Comparison of ENCODE assay signal across 10 cellular contexts in genomic region chr13:66659291-66660012, GRCh38.
DNase-seq lines count a peak whose midpoint lies in the region; ATAC-seq, FAIRE-seq and TF ChIP-seq lines count a peak whose summit lies in the region.
"Had no signal": no experiment of that assay in that cellular context is flagged by ENCODE, and none has a peak within 500 bp of the region (broad histone marks: within the 10 kb centered on the region; RNA-seq: fewer than 3 reads in every experiment).

No MANE protein-coding gene starts in this region.

- intact Hi-C loops in dorsolateral prefrontal cortex (cut with DNase I) (no loop called here), mucosa of descending colon (cut with DNase I, micrococcal nuclease) (no loop called here), transverse colon (cut with DNase I; ENCODE audit: low total_unique reads) (no loop called here)

- no peak overlapping the region for H2BK15ac ChIP-seq in mesendoderm (replicated peaks; ENCODE audit: low read depth)

- H3K23ac ChIP-seq in mesendoderm (ENCODE audit: low read length): no peak overlapping the region

- H2AK5ac ChIP-seq in mesendoderm (ENCODE audit: low read length): no peak overlapping the region

- H4K8ac ChIP-seq in mesendoderm (ENCODE audit: low read depth, low read length): no peak overlapping the region

- no peaks in the 10 kb centered on the region for H3K79me1 ChIP-seq in mesendoderm (ENCODE audit: low read length)

- no peak overlapping the region for H2BK5ac ChIP-seq in mesendoderm (ENCODE audit: low read length)

- WGBS in mesendoderm (ENCODE audit: extremely low coverage, insufficient coverage, low lambda C conversion rate): no CpG with 5 or more reads among the region's 5 CpGs
- 66 to 77% methylated on average over 5 of the region's 5 CpGs for WGBS in transverse colon (ENCODE audit: low coverage in 1 of 2), 2 donors

- no peak for DNase-seq in D721Med (ENCODE audit: insufficient read length, low spot score)
- DNase-seq in dorsolateral prefrontal cortex: no peak
- DNase-seq in mucosa of descending colon: no peak
- DNase-seq in NCI-H146 treated with DMSO at 0.1 percent for 48 hours (lab: John Stamatoyannopoulos, UW; ENCODE audit: unreplicated experiment): no peak
- no peak for DNase-seq in mesendoderm
- DNase-seq in transverse colon: no peak
- DNase-seq: activated T-cell treated with anti-CD3 and anti-CD28 coated beads, Interleukin-2, amount 50 U/mL, for 24 hours; DMS153 had no signal

- TF ChIP-seq EP300 in transverse colon (IDR thresholded peaks at IDR 0.05; ENCODE audit: low read depth): no peak

- H3K27ac ChIP-seq in dorsolateral prefrontal cortex (peak overlapping the region in 54 of 59 donors; percentile 0 to 81 (median 48)), mesendoderm (ENCODE audit: low read depth, low read length) (no peak overlapping the region), transverse colon (no peak overlapping the region)

- TF ChIP-seq CTCF in D721Med (IDR thresholded peaks at IDR 0.05; ENCODE audit: insufficient read depth, missing control alignments) (no peak), dorsolateral prefrontal cortex (IDR thresholded peaks at IDR 0.05 in 54 of 56, conservative IDR thresholded peaks at IDR 0.05 in 2 of 56; ENCODE audit: low read depth in 1 of 56, partially characterized antibody in 56 of 56) (no peak), mucosa of descending colon (IDR thresholded peaks at IDR 0.05) (no peak), transverse colon (IDR thresholded peaks at IDR 0.05) (no peak)

- H3K9ac ChIP-seq in mesendoderm (ENCODE audit: low read length): no peak overlapping the region

- H2BK120ac ChIP-seq in mesendoderm (ENCODE audit: low read depth, low read length): no peak overlapping the region

- FAIRE-seq in D721Med (lab: Jason Lieb, UNC): peak; percentile 90

- no peak for TF ChIP-seq POLR2A in transverse colon (IDR thresholded peaks at IDR 0.05)

- ATAC-seq in GM21381 (IDR thresholded peaks at IDR 0.05; ENCODE audit: unreplicated experiment) (peak; percentile 45), HG03159 (IDR thresholded peaks at IDR 0.05; ENCODE audit: unreplicated experiment) (peak; percentile 66), mucosa of descending colon (no peak)

- H3K4ac ChIP-seq in mesendoderm (ENCODE audit: low read depth, low read length): no peak overlapping the region

- H3K27me3 ChIP-seq in dorsolateral prefrontal cortex (no peaks in the 10 kb centered on the region), mesendoderm (ENCODE audit: insufficient read depth, low read length, poor library complexity) (no peaks in the 10 kb centered on the region), transverse colon (no peaks in the 10 kb centered on the region)

- in situ Hi-C loops in transverse colon (cut with MboI; ENCODE audit: low pct_ligation_motif_present in 1 of 4, low pct_unique_long_range_greater_than_20kb in 1 of 4, low sequenced_read_pairs in 3 of 4): no loop called here

- no peaks in the 10 kb centered on the region for H3K79me2 ChIP-seq in mesendoderm (ENCODE audit: control insufficient read depth, insufficient read depth, low read length)

- H3K4me1 ChIP-seq in mucosa of descending colon (ENCODE audit: low read depth): no peaks in the 10 kb centered on the region
- H3K4me1 ChIP-seq in mesendoderm (ENCODE audit: control insufficient read depth, low read depth, low read length): no peaks in the 10 kb centered on the region
- H3K4me1 ChIP-seq in transverse colon: peaks cover 0 to 5% (median 0%) of the 10 kb centered on the region in 4 donors

- H3K4me3 ChIP-seq in dorsolateral prefrontal cortex (peak overlapping the region in 17 of 59 donors; percentile 0 to 38 (median 15)), mucosa of descending colon (no peak overlapping the region), mesendoderm (ENCODE audit: low read length) (no peak overlapping the region), transverse colon (no peak overlapping the region)

- no peak overlapping the region for H3K56ac ChIP-seq in mesendoderm (ENCODE audit: low read length)

- no peak overlapping the region for H3K18ac ChIP-seq in mesendoderm (ENCODE audit: low read length)

- no peak overlapping the region for H3K4me2 ChIP-seq in mesendoderm (ENCODE audit: low read length)

- H3K9me3 ChIP-seq in mucosa of descending colon (no peaks in the 10 kb centered on the region), transverse colon (no peaks in the 10 kb centered on the region)

- H4K5ac ChIP-seq in mesendoderm (ENCODE audit: low read length): no peak overlapping the region

- H3K36me3 ChIP-seq in mucosa of descending colon (ENCODE audit: low read depth) (no peaks in the 10 kb centered on the region), mesendoderm (ENCODE audit: control insufficient read depth, insufficient read depth, low read length) (no peaks in the 10 kb centered on the region), transverse colon (no peaks in the 10 kb centered on the region)

Comparison
In these comparisons a context has a peak if more than half of its experiments do, and no peak if none do; other contexts are left out.
1. H3K27ac ChIP-seq: peak in dorsolateral prefrontal cortex (54 of 59); none in mesendoderm (single experiment) and transverse colon (0 of 4).